8 cellular contexts compared by ENCODE assay signal in genomic region chr6:26537160-26537845, GRCh38. TPM values are rescaled to one million over a fixed set of nuclear protein-coding genes. Genes with fewer than 3 reads are reported as not detected.
DNase-seq lines count a peak whose midpoint lies in the region; ATAC-seq and TF ChIP-seq lines count a peak whose summit lies in the region.

No MANE protein-coding gene starts in this region.

- peak overlapping the region; percentile 95 for H3K4me3 Mint-ChIP-seq in activated CD8-positive, alpha-beta T cell treated with anti-CD3 and anti-CD28 coated beads for 36 hours

- peak overlapping the region; percentile 94 for H3K27ac ChIP-seq in ectodermal cell (ENCODE audit: insufficient read depth, low read depth, low read length, poor library complexity, severe bottlenecking)

- H3K9me3 ChIP-seq in ectodermal cell (ENCODE audit: control insufficient read depth, low read length) = no peaks in the 10 kb centered on the region

- no peak for TF ChIP-seq CTCF in activated CD8-positive, alpha-beta T cell treated with anti-CD3 and anti-CD28 coated beads for 36 hours (IDR thresholded peaks at IDR 0.05)

- peak; percentile 18 to 92 (median 86) for DNase-seq in C1 segment of cervical spinal cord (lab: John Stamatoyannopoulos, UW)
- DNase-seq in NCI-H82 treated with DMSO at 0.1 percent for 48 hours (lab: John Stamatoyannopoulos, UW; ENCODE audit: unreplicated experiment) = peak; percentile 88
- peak; percentile 94 for DNase-seq in activated CD8-positive, alpha-beta T cell treated with anti-CD3 and anti-CD28 coated beads for 36 hours
- peak; percentile 94 for DNase-seq in medulla oblongata (ENCODE audit: extremely low spot score)
- peak; percentile 82 to 87 (median 87) for DNase-seq in stimulated activated CD4-positive, alpha-beta T cell treated with anti-CD3 and anti-CD28 coated beads, TNF-alpha, amount 100 ng/mL, for 4 hours (ENCODE audit: low read depth in 3 of 3)

- intact Hi-C loops in activated CD8-positive, alpha-beta T cell treated with anti-CD3 and anti-CD28 coated beads for 36 hours (cut with micrococcal nuclease) = loop anchor here (2.0 kb wide), 1 partner anchor 15 kb away; no protein-coding TSS in a partner anchor

- H3K4me1 Mint-ChIP-seq in activated CD8-positive, alpha-beta T cell treated with anti-CD3 and anti-CD28 coated beads for 36 hours (ENCODE audit: low read depth) = peaks cover 52% of the 10 kb centered on the region

- POLR2A ChIA-PET in activated CD8-positive, alpha-beta T cell treated with anti-CD3 and anti-CD28 coated beads for 36 hours (lab: Charles Lee) = interaction anchor here (0.6 to 3.6 kb wide), 31 partner anchors 11 to 1353 kb away, joined by 3 to 27 read pairs (median 4); partner anchors contain the start of gene BTN3A3

- peaks cover 1% of the 10 kb centered on the region for H3K27me3 Mint-ChIP-seq in activated CD8-positive, alpha-beta T cell treated with anti-CD3 and anti-CD28 coated beads for 36 hours

- H3K36me3 Mint-ChIP-seq in activated CD8-positive, alpha-beta T cell treated with anti-CD3 and anti-CD28 coated beads for 36 hours (ENCODE audit: low read depth) = peaks cover 31% of the 10 kb centered on the region

- peak overlapping the region; percentile 94 for H3K4me3 ChIP-seq in ectodermal cell (ENCODE audit: insufficient read depth, low read depth, low read length)

- ATAC-seq in GM19455 (IDR thresholded peaks at IDR 0.05; ENCODE audit: unreplicated experiment) (peak; percentile 31), HG03575 (IDR thresholded peaks at IDR 0.05; ENCODE audit: extremely low read depth, insufficient number of reproducible peaks, low FRiP score, unreplicated experiment) (peak; percentile 10)
- peak; percentile 66 for ATAC-seq in activated CD8-positive, alpha-beta T cell treated with anti-CD3 and anti-CD28 coated beads for 36 hours

- CTCF ChIA-PET in activated CD8-positive, alpha-beta T cell treated with anti-CD3 and anti-CD28 coated beads for 36 hours (lab: Charles Lee) = interaction anchor here (1.0 to 2.2 kb wide), 7 partner anchors 15 to 215 kb away, joined by 3 to 17 read pairs (median 3); no protein-coding TSS in a partner anchor

- no peaks in the 10 kb centered on the region for H3K27me3 ChIP-seq in ectodermal cell (ENCODE audit: control insufficient read depth, insufficient read depth, low read length, poor library complexity, severe bottlenecking)

- peaks cover 10% of the 10 kb centered on the region for H3K36me3 ChIP-seq in ectodermal cell (ENCODE audit: control insufficient read depth, insufficient read depth, low read length)

- no peaks in the 10 kb centered on the region for H3K9me3 Mint-ChIP-seq in activated CD8-positive, alpha-beta T cell treated with anti-CD3 and anti-CD28 coated beads for 36 hours

- WGBS in ectodermal cell, 2 experiments = 1% methylated on average over 37 of the region's 37 CpGs

- peak overlapping the region; percentile 99 for H3K27ac Mint-ChIP-seq in activated CD8-positive, alpha-beta T cell treated with anti-CD3 and anti-CD28 coated beads for 36 hours

- H3K4me1 ChIP-seq in ectodermal cell (ENCODE audit: control insufficient read depth, insufficient read depth, low read length) = peaks cover 16% of the 10 kb centered on the region

RNA-seq across cellular contexts. Expression of gene HMGN4, which starts 0.9 kb away (rescaled TPM):
- total RNA-seq in activated CD8-positive, alpha-beta T cell treated with anti-CD3 and anti-CD28 coated beads for 36 hours = 10 to 100 TPM; 80.2 to 83.3 TPM
- polyA plus RNA-seq in ectodermal cell (2013, experiment 1 of 4) = 76.9 TPM
- polyA plus RNA-seq in ectodermal cell (2013, experiment 2 of 4) = 71.1 TPM
- polyA plus RNA-seq in ectodermal cell (2013, experiment 3 of 4) = 73.8 TPM
- polyA plus RNA-seq in ectodermal cell (2013, experiment 4 of 4) = 79.7 TPM

RNA-seq across cellular contexts. Expression of gene BTN1A1, which starts 37.2 kb away (rescaled TPM):
- under 1 TPM in 1 of 2 experiments, not detected in 1; 0.11 TPM for total RNA-seq in activated CD8-positive, alpha-beta T cell treated with anti-CD3 and anti-CD28 coated beads for 36 hours
- not detected for polyA plus RNA-seq in ectodermal cell (2013, experiment 1 of 4)
- polyA plus RNA-seq in ectodermal cell (2013, experiment 2 of 4) = not detected
- not detected for polyA plus RNA-seq in ectodermal cell (2013, experiment 3 of 4)
- polyA plus RNA-seq in ectodermal cell (2013, experiment 4 of 4) = not detected

RNA-seq across cellular contexts. Expression of gene ABT1, which starts 59.5 kb away (rescaled TPM):
- total RNA-seq in activated CD8-positive, alpha-beta T cell treated with anti-CD3 and anti-CD28 coated beads for 36 hours = 10 to 100 TPM; 27.7 to 27.9 TPM
- polyA plus RNA-seq in ectodermal cell (2013, experiment 1 of 4) = 17.3 TPM
- 18.4 TPM for polyA plus RNA-seq in ectodermal cell (2013, experiment 2 of 4)
- polyA plus RNA-seq in ectodermal cell (2013, experiment 3 of 4) = 15.8 TPM
- 17.1 TPM for polyA plus RNA-seq in ectodermal cell (2013, experiment 4 of 4)

Comparison
In these comparisons a context has a peak if more than half of its experiments do, and no peak if none do; other contexts are left out.
1. Peak in every context shown above with its lines: DNase-seq, ATAC-seq, H3K4me3 ChIP-seq and H3K27ac ChIP-seq.
2. ATAC-seq: peak in every context shown above with its lines; median percentile 66 in activated CD8-positive, alpha-beta T cell treated with anti-CD3 and anti-CD28 coated beads for 36 hours; 31 in GM19455; 10 in HG03575.